8 cellular contexts compared by ENCODE assay signal in genomic region chr12:64404470-64405446, GRCh38. TPM values are rescaled to one million over a fixed set of nuclear protein-coding genes. Genes with fewer than 3 reads are reported as not detected.
A peak's percentile ranks its signal among the peaks of the same experiment; 100 is the strongest.
DNase-seq lines count a peak whose midpoint lies in the region; ATAC-seq, FAIRE-seq and TF ChIP-seq lines count a peak whose summit lies in the region.

No MANE protein-coding gene starts in this region.

- 0 to 1% methylated on average over 84 to 85 of the region's 85 CpGs for WGBS in ectodermal cell, 2 experiments

- H3K4me3 ChIP-seq in ectodermal cell (ENCODE audit: insufficient read depth, low read depth, low read length), result peak overlapping the region; percentile 90

- no peaks in the 10 kb centered on the region for H3K9me3 Mint-ChIP-seq in activated CD4-positive, alpha-beta memory T cell treated with anti-CD3 and anti-CD28 coated beads for 36 hours

- DNase-seq in A172 (ENCODE audit: low spot score) (peak; percentile 50), GM12892 (ENCODE audit: insufficient read length) (peak; percentile 34), NCI-H2227 (lab: John Stamatoyannopoulos, UW; ENCODE audit: unreplicated experiment) (peak; percentile 90), lung microvascular endothelial cell (ENCODE audit: low read depth in 2 of 2) (peak; percentile 60 to 77)
- DNase-seq in activated CD4-positive, alpha-beta memory T cell treated with anti-CD3 and anti-CD28 coated beads for 36 hours, result peak; percentile 82
- DNase-seq in stimulated activated CD4-positive, alpha-beta T cell treated with anti-CD3 and anti-CD28 coated beads, TNF-alpha, amount 100 ng/mL, for 48 hours (ENCODE audit: low read depth in 3 of 3), result peak; percentile 36 to 65 (median 59)

- peaks cover 14% of the 10 kb centered on the region for H3K36me3 Mint-ChIP-seq in activated CD4-positive, alpha-beta memory T cell treated with anti-CD3 and anti-CD28 coated beads for 36 hours

- H3K27ac Mint-ChIP-seq in activated CD4-positive, alpha-beta memory T cell treated with anti-CD3 and anti-CD28 coated beads for 36 hours, result peak overlapping the region; percentile 98

- H3K4me1 ChIP-seq in ectodermal cell (ENCODE audit: control insufficient read depth, insufficient read depth, low read length), result peaks cover 5% of the 10 kb centered on the region

- peak overlapping the region; percentile 97 for H3K27ac ChIP-seq in ectodermal cell (ENCODE audit: insufficient read depth, low read depth, low read length, poor library complexity, severe bottlenecking)

- no peak for TF ChIP-seq POLR2A in GM12892 (IDR thresholded peaks at IDR 0.05; ENCODE audit: low read depth, low read length)

- POLR2A ChIA-PET in activated CD4-positive, alpha-beta memory T cell treated with anti-CD3 and anti-CD28 coated beads for 36 hours (lab: Charles Lee), result interaction anchor here (1.1 to 1.5 kb wide), 5 partner anchors 20 to 355 kb away, joined by 3 to 5 read pairs (median 4); partner anchors contain the start of gene KICS2

- peaks cover 36% of the 10 kb centered on the region for H3K4me1 Mint-ChIP-seq in activated CD4-positive, alpha-beta memory T cell treated with anti-CD3 and anti-CD28 coated beads for 36 hours (ENCODE audit: low read depth)

- H3K9me3 ChIP-seq in ectodermal cell (ENCODE audit: control insufficient read depth, low read length), result no peaks in the 10 kb centered on the region

- no peaks in the 10 kb centered on the region for H3K27me3 ChIP-seq in ectodermal cell (ENCODE audit: control insufficient read depth, insufficient read depth, low read length, poor library complexity, severe bottlenecking)

- H3K36me3 ChIP-seq in ectodermal cell (ENCODE audit: control insufficient read depth, insufficient read depth, low read length), result peaks cover under 1% of the 10 kb centered on the region

- H3K4me3 Mint-ChIP-seq in activated CD4-positive, alpha-beta memory T cell treated with anti-CD3 and anti-CD28 coated beads for 36 hours, result peak overlapping the region; percentile 97

- H3K27me3 Mint-ChIP-seq in activated CD4-positive, alpha-beta memory T cell treated with anti-CD3 and anti-CD28 coated beads for 36 hours, result no peaks in the 10 kb centered on the region

- FAIRE-seq in GM12892 (lab: Jason Lieb, UNC), result no peak

- CTCF ChIA-PET in activated CD4-positive, alpha-beta memory T cell treated with anti-CD3 and anti-CD28 coated beads for 36 hours (lab: Charles Lee), result interaction anchor here (0.6 to 1.4 kb wide), 2 partner anchors 20 to 144 kb away, joined by 4 read pairs; no protein-coding TSS in a partner anchor

- ATAC-seq in HG02885 (IDR thresholded peaks at IDR 0.05; ENCODE audit: poor library complexity, unreplicated experiment), result peak; percentile 32

- intact Hi-C loops in activated CD4-positive, alpha-beta memory T cell treated with anti-CD3 and anti-CD28 coated beads for 36 hours (cut with micrococcal nuclease), result loop anchor here (1.0 to 10.0 kb wide), 12 partner anchors 14 to 1937 kb away; partner anchors contain the start of genes C12orf56, GNS, KICS2 and LLPH

RNA-seq across cellular contexts. Expression of gene XPOT, which starts 0.6 kb away (rescaled TPM):
- 81.7 and 97.4 TPM in 2 replicates for total RNA-seq in A172 (2014; rRNA removed; shearing (Covaris generic))
- polyA plus RNA-seq in GM12892 (2012; ENCODE audit: missing spikeins), result 54.8 TPM
- total RNA-seq in activated CD4-positive, alpha-beta memory T cell treated with anti-CD3 and anti-CD28 coated beads for 36 hours, result 100 to 1,000 TPM; 145 to 153 TPM
- 72.7 TPM for polyA plus RNA-seq in ectodermal cell (2013, experiment 1 of 4)
- polyA plus RNA-seq in ectodermal cell (2013, experiment 2 of 4), result 74.0 TPM
- polyA plus RNA-seq in ectodermal cell (2013, experiment 3 of 4), result 55.1 TPM
- polyA plus RNA-seq in ectodermal cell (2013, experiment 4 of 4), result 58.2 TPM
- 33.1 and 44.8 TPM in 2 replicates for total RNA-seq in lung microvascular endothelial cell

RNA-seq across cellular contexts. Expression of gene C12orf56, which starts 14.2 kb away (rescaled TPM):
- total RNA-seq in A172 (2014; rRNA removed; shearing (Covaris generic)), result 0.41 TPM in 1 of 2 replicates, not detected in the other
- 0.06 TPM for polyA plus RNA-seq in GM12892 (2012; ENCODE audit: missing spikeins)
- not detected for total RNA-seq in activated CD4-positive, alpha-beta memory T cell treated with anti-CD3 and anti-CD28 coated beads for 36 hours
- 0.37 TPM for polyA plus RNA-seq in ectodermal cell (2013, experiment 1 of 4)
- polyA plus RNA-seq in ectodermal cell (2013, experiment 2 of 4), result 0.96 TPM
- 0.48 TPM for polyA plus RNA-seq in ectodermal cell (2013, experiment 3 of 4)
- polyA plus RNA-seq in ectodermal cell (2013, experiment 4 of 4), result 0.24 TPM
- total RNA-seq in lung microvascular endothelial cell, result not detected in 2 replicates

RNA-seq across cellular contexts. Expression of gene TBK1, which starts 47.2 kb away (rescaled TPM):
- 40.9 and 43.8 TPM in 2 replicates for total RNA-seq in A172 (2014; rRNA removed; shearing (Covaris generic))
- polyA plus RNA-seq in GM12892 (2012; ENCODE audit: missing spikeins), result 32.7 TPM
- total RNA-seq in activated CD4-positive, alpha-beta memory T cell treated with anti-CD3 and anti-CD28 coated beads for 36 hours, result 10 to 100 TPM; 21.7 to 23.4 TPM
- polyA plus RNA-seq in ectodermal cell (2013, experiment 1 of 4), result 27.7 TPM
- 31.6 TPM for polyA plus RNA-seq in ectodermal cell (2013, experiment 2 of 4)
- polyA plus RNA-seq in ectodermal cell (2013, experiment 3 of 4), result 18.5 TPM
- polyA plus RNA-seq in ectodermal cell (2013, experiment 4 of 4), result 20.8 TPM
- total RNA-seq in lung microvascular endothelial cell, result 24.6 and 28.6 TPM in 2 replicates

Comparison
In these comparisons a context has a peak if more than half of its experiments do, and no peak if none do; other contexts are left out.
1. Peak in every context shown above with its lines: DNase-seq, ATAC-seq, H3K4me3 ChIP-seq and H3K27ac ChIP-seq.
2. DNase-seq: peak in every context shown above with its lines; median percentile 90 in NCI-H2227; 82 in activated CD4-positive, alpha-beta memory T cell treated with anti-CD3 and anti-CD28 coated beads for 36 hours; 68 in lung microvascular endothelial cell; 59 in stimulated activated CD4-positive, alpha-beta T cell treated with anti-CD3 and anti-CD28 coated beads, TNF-alpha, amount 100 ng/mL, for 48 hours; 50 in A172; 34 in GM12892.